21 cellular contexts compared by ENCODE assay signal in the genomic region with DNA sequence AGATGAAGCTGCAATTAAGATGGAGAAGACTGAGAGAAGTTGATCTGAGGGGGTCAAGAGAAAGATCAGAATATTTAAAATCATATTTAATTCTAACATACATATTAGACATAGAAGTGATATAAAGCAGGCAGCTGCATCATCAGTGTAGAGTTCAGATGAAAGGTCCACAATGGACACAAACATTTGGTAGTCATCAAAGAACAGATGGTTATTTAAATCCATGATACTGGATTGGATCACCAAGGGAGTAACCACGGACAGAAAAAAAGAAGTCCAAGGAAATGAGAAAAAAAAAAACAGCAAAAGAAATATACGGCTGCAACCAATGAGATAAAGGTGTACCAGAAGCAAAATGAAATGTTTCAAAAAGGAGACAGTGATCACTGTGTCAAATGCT. TPM values are rescaled to one million over a fixed set of nuclear protein-coding genes. Genes with fewer than 3 reads are reported as not detected.
"Had no signal": no experiment of that assay in that cellular context is flagged by ENCODE, and none has a peak within 500 bp of the region (broad histone marks: within the 10 kb centered on the region; RNA-seq: fewer than 3 reads in every experiment).

No MANE protein-coding gene starts in this region.

- DNase-seq: islet precursor cell; left ventricle myocardium inferior; mesendoderm; naive B cell; natural killer cell; ovary; right lobe of liver; stimulated activated CD4-positive, alpha-beta T cell treated with anti-CD3 and anti-CD28 coated beads, Interleukin-1b, Interleukin-23, amount 100 ng/mL, for 48 hours; stimulated activated CD4-positive, alpha-beta T cell treated with anti-CD3 and anti-CD28 coated beads, Interleukin-2, amount 100 ng/mL, for 48 hours; stimulated activated CD4-positive, alpha-beta T cell treated with anti-CD3 and anti-CD28 coated beads, Interleukin-4, amount 100 ng/mL, for 4 hours; stimulated activated CD8-positive, alpha-beta memory T cell treated with anti-CD3 and anti-CD28 coated beads, Interleukin-4, amount 100 ng/mL, for 48 hours; stimulated activated naive CD4-positive, alpha-beta T cell treated with Interleukin-2 at 50 U/mL for 16 hours; stimulated activated naive CD8-positive, alpha-beta T cell treated with anti-CD3 and anti-CD28 coated beads, Interleukin-15, amount 100 ng/mL, for 72 hours; substantia nigra; uterus had no signal

- H3K4me1 ChIP-seq: left ventricle myocardium inferior, right atrium auricular region, right lobe of liver, tibial nerve, uterus had no signal

- H3K36me3 ChIP-seq: left ventricle myocardium inferior, ovary, right atrium auricular region, right lobe of liver, tibial nerve, uterus had no signal

- H3K4me3 ChIP-seq: left ventricle myocardium inferior, lung, ovary, right atrium auricular region, right lobe of liver, smooth muscle cell, tibial nerve, uterus had no signal

- H3K4me2 ChIP-seq: smooth muscle cell had no signal

- ATAC-seq: natural killer cell; right lobe of liver; stimulated activated memory B cell treated with anti-CD40 and anti-IgM and Interleukin-4, amounts not matched to agents 10 μg/mL and 1 μg/mL and 100 μg/mL, for 72 hours; stimulated activated naive CD8-positive, alpha-beta T cell treated with anti-CD3 and anti-CD28 coated beads, Interleukin-15, amount 100 ng/mL, for 72 hours had no signal

- H3K9me3 ChIP-seq: left ventricle myocardium inferior, ovary, right atrium auricular region, right lobe of liver, tibial nerve, uterus had no signal

- H3K27me3 ChIP-seq: ovary, right atrium auricular region, right lobe of liver, tibial nerve, uterus had no signal

- H3K27ac ChIP-seq: left ventricle myocardium inferior, ovary, right atrium auricular region, right lobe of liver, tibial nerve, uterus had no signal

RNA-seq across cellular contexts. Expression of a gene that starts 20.1 kb away (rescaled TPM):
- total RNA-seq: mononuclear cell, natural killer cell had no signal
